Comparison of ENCODE assay signal across 15 cellular contexts in the genomic region with DNA sequence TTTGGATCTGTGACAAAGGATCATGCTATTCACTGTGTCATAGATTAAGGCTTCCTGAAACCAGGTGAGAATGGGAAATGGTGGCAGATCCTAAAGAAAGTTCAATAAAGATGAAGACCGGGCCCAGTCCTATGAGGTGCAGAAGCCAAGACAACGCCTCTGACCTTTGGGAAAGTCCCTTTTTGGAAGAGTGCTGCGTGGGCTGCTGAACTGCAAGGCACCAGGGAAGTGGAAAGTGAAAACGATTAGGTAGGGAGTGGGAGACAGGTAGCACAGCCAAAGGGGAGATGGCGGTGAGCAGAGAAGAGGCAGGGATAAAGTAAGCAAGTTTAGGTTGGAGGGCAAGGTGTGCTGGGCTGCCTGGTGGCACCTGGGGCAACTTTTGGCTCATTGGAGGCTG. TPM values are rescaled to one million over a fixed set of nuclear protein-coding genes. Genes with fewer than 3 reads are reported as not detected.
A peak's percentile ranks its signal among the peaks of the same experiment; 100 is the strongest.
DNase-seq lines count a peak whose midpoint lies in the region; ATAC-seq, FAIRE-seq and TF ChIP-seq lines count a peak whose summit lies in the region.
"Had no signal": no experiment of that assay in that cellular context is flagged by ENCODE, and none has a peak within 500 bp of the region (broad histone marks: within the 10 kb centered on the region; RNA-seq: fewer than 3 reads in every experiment).

No MANE protein-coding gene starts in this region.

- in situ Hi-C loops in gastrocnemius medialis (cut with MboI; ENCODE audit: low sequenced_read_pairs in 4 of 4) = no loop called here

- no peak for TF ChIP-seq POLR2A in gastrocnemius medialis (IDR thresholded peaks at IDR 0.05)

- H3K36me3 Mint-ChIP-seq in activated CD8-positive, alpha-beta T cell treated with anti-CD3 and anti-CD28 coated beads for 36 hours (ENCODE audit: low read depth) = peaks cover 6% of the 10 kb centered on the region
- peaks cover 5% of the 10 kb centered on the region for H3K36me3 Mint-ChIP-seq in activated CD8-positive, alpha-beta T cell treated with anti-CD3 and anti-CD28 coated beads, Interleukin-2, amount 10 ng/mL, durations not matched to agents 7 days and 5 days (ENCODE audit: low read depth)
- peaks cover 20 to 37% of the 10 kb centered on the region in 2 donors for H3K36me3 Mint-ChIP-seq in CD4-positive, alpha-beta memory T cell
- H3K36me3 Mint-ChIP-seq in effector memory CD8-positive, alpha-beta T cell (ENCODE audit: insufficient read depth) = peaks cover 13% of the 10 kb centered on the region
- peaks cover 59% of the 10 kb centered on the region for H3K36me3 Mint-ChIP-seq in T-cell

- CTCF ChIA-PET in activated CD8-positive, alpha-beta T cell treated with anti-CD3 and anti-CD28 coated beads for 36 hours (lab: Charles Lee) = no interaction called here
- CTCF ChIA-PET in activated CD8-positive, alpha-beta T cell treated with anti-CD3 and anti-CD28 coated beads, Interleukin-2, amount 10 ng/mL, durations not matched to agents 7 days and 5 days (lab: Charles Lee) = no interaction called here
- CTCF ChIA-PET in CD4-positive, alpha-beta memory T cell (lab: Charles Lee; ENCODE audit: partially characterized antibody) = no interaction called here
- CTCF ChIA-PET in T-cell (lab: Charles Lee) = interaction anchor here (0.7 to 1.0 kb wide), 2 partner anchors 13 to 19 kb away, joined by 3 read pairs; no protein-coding TSS in a partner anchor

- FAIRE-seq in kidney (lab: Jason Lieb, UNC) = no peak

- peak; percentile 31 for DNase-seq in activated CD8-positive, alpha-beta T cell treated with anti-CD3 and anti-CD28 coated beads for 36 hours
- DNase-seq in activated CD8-positive, alpha-beta T cell treated with anti-CD3 and anti-CD28 coated beads, Interleukin-2, amount 10 ng/mL, durations not matched to agents 7 days and 5 days = no peak
- peak in 1 of 5 donors; percentile 53 for DNase-seq in CD4-positive, alpha-beta memory T cell
- DNase-seq in effector memory CD8-positive, alpha-beta T cell = no peak
- DNase-seq in gastrocnemius medialis = no peak
- no peak for DNase-seq in AML-193 (lab: John Stamatoyannopoulos, UW)
- DNase-seq in kidney = no peak
- no peak for DNase-seq in T-cell
- DNase-seq: ACHN, COR-L47, GDM1, KG1, NCI-H1417 had no signal

- no peaks in the 10 kb centered on the region for H3K9me3 ChIP-seq in CD4-positive, alpha-beta memory T cell (ENCODE audit: control insufficient read depth in 1 of 2, low read length in 2 of 2)
- H3K9me3 ChIP-seq in gastrocnemius medialis = no peaks in the 10 kb centered on the region
- H3K9me3 ChIP-seq in kidney (ENCODE audit: control insufficient read depth in 1 of 2, low read length in 2 of 2) = no peaks in the 10 kb centered on the region

- TF ChIP-seq CTCF in activated CD8-positive, alpha-beta T cell treated with anti-CD3 and anti-CD28 coated beads for 36 hours (IDR thresholded peaks at IDR 0.05) = no peak
- TF ChIP-seq CTCF in gastrocnemius medialis (IDR thresholded peaks at IDR 0.05 in 4 of 5, conservative IDR thresholded peaks at IDR 0.05 in 1 of 5) = no peak
- TF ChIP-seq CTCF in kidney (IDR thresholded peaks at IDR 0.05; ENCODE audit: borderline replicate concordance, extremely low read depth, insufficient read depth) = no peak

- H3K4me3 Mint-ChIP-seq in activated CD8-positive, alpha-beta T cell treated with anti-CD3 and anti-CD28 coated beads for 36 hours = no peak overlapping the region
- no peak overlapping the region for H3K4me3 Mint-ChIP-seq in activated CD8-positive, alpha-beta T cell treated with anti-CD3 and anti-CD28 coated beads, Interleukin-2, amount 10 ng/mL, durations not matched to agents 7 days and 5 days
- H3K4me3 Mint-ChIP-seq in CD4-positive, alpha-beta memory T cell = peak overlapping the region; percentile 22 to 75 (median 50)
- H3K4me3 Mint-ChIP-seq in effector memory CD8-positive, alpha-beta T cell = peak overlapping the region; percentile 11 to 60
- H3K4me3 Mint-ChIP-seq in T-cell = no peak overlapping the region

- H3K27me3 Mint-ChIP-seq in activated CD8-positive, alpha-beta T cell treated with anti-CD3 and anti-CD28 coated beads for 36 hours = no peaks in the 10 kb centered on the region
- no peaks in the 10 kb centered on the region for H3K27me3 Mint-ChIP-seq in activated CD8-positive, alpha-beta T cell treated with anti-CD3 and anti-CD28 coated beads, Interleukin-2, amount 10 ng/mL, durations not matched to agents 7 days and 5 days (ENCODE audit: low read depth)
- H3K27me3 Mint-ChIP-seq in CD4-positive, alpha-beta memory T cell = no peaks in the 10 kb centered on the region
- H3K27me3 Mint-ChIP-seq in effector memory CD8-positive, alpha-beta T cell = no peaks in the 10 kb centered on the region
- no peaks in the 10 kb centered on the region for H3K27me3 Mint-ChIP-seq in T-cell

- no peak overlapping the region for H3K27ac ChIP-seq in CD4-positive, alpha-beta memory T cell (ENCODE audit: low read depth, low read length)
- peak overlapping the region; percentile 62 to 76 (median 68) for H3K27ac ChIP-seq in gastrocnemius medialis
- H3K27ac ChIP-seq in kidney (ENCODE audit: low read depth in 2 of 2, low read length in 2 of 2) = no peak overlapping the region
- H3K27ac ChIP-seq: HL-60, RWPE1 had no signal

- H3K4me3 ChIP-seq in CD4-positive, alpha-beta memory T cell (ENCODE audit: low read length in 2 of 2) = no peak overlapping the region
- H3K4me3 ChIP-seq in gastrocnemius medialis (no peak overlapping the region), kidney (ENCODE audit: low read length in 2 of 2) (no peak overlapping the region)

- H3K4me1 Mint-ChIP-seq in activated CD8-positive, alpha-beta T cell treated with anti-CD3 and anti-CD28 coated beads for 36 hours (ENCODE audit: low read depth) = peaks cover 57% of the 10 kb centered on the region
- H3K4me1 Mint-ChIP-seq in activated CD8-positive, alpha-beta T cell treated with anti-CD3 and anti-CD28 coated beads, Interleukin-2, amount 10 ng/mL, durations not matched to agents 7 days and 5 days (ENCODE audit: low read depth) = peaks cover 22% of the 10 kb centered on the region
- H3K4me1 Mint-ChIP-seq in CD4-positive, alpha-beta memory T cell = peaks cover 54 to 98% (median 72%) of the 10 kb centered on the region in 4 donors
- peaks cover 60 to 81% of the 10 kb centered on the region in 2 donors for H3K4me1 Mint-ChIP-seq in effector memory CD8-positive, alpha-beta T cell (ENCODE audit: low read depth in 2 of 2)
- H3K4me1 Mint-ChIP-seq in T-cell = peaks cover 85 to 92% (median 92%) of the 10 kb centered on the region in 3 donors

- POLR2A ChIA-PET in activated CD8-positive, alpha-beta T cell treated with anti-CD3 and anti-CD28 coated beads for 36 hours (lab: Charles Lee) = no interaction called here
- POLR2A ChIA-PET in activated CD8-positive, alpha-beta T cell treated with anti-CD3 and anti-CD28 coated beads, Interleukin-2, amount 10 ng/mL, durations not matched to agents 7 days and 5 days (lab: Charles Lee) = no interaction called here
- POLR2A ChIA-PET in CD4-positive, alpha-beta memory T cell (lab: Charles Lee; ENCODE audit: partially characterized antibody) = no interaction called here
- POLR2A ChIA-PET in T-cell (lab: Charles Lee) = no interaction called here

- intact Hi-C loops in activated CD8-positive, alpha-beta T cell treated with anti-CD3 and anti-CD28 coated beads for 36 hours (cut with micrococcal nuclease) = no loop called here
- intact Hi-C loops in CD4-positive, alpha-beta memory T cell (cut with micrococcal nuclease) = loop anchor here (2.0 kb wide), 1 partner anchor 16 kb away; a partner anchor contains a TSS
- intact Hi-C loops in gastrocnemius medialis (cut with DNase I; ENCODE audit: low total_unique reads) (no loop called here), kidney (cut with DNase I) (no loop called here)

- peak; percentile 53 for ATAC-seq in activated CD8-positive, alpha-beta T cell treated with anti-CD3 and anti-CD28 coated beads for 36 hours
- ATAC-seq in activated CD8-positive, alpha-beta T cell treated with anti-CD3 and anti-CD28 coated beads, Interleukin-2, amount 10 ng/mL, durations not matched to agents 7 days and 5 days = no peak
- ATAC-seq in effector memory CD8-positive, alpha-beta T cell (replicated peaks) = peak; percentile 67
- ATAC-seq in gastrocnemius medialis = no peak
- ATAC-seq in T-cell (replicated peaks in 1 of 4) = no peak

- no peaks in the 10 kb centered on the region for H3K9me3 Mint-ChIP-seq in activated CD8-positive, alpha-beta T cell treated with anti-CD3 and anti-CD28 coated beads for 36 hours
- H3K9me3 Mint-ChIP-seq in activated CD8-positive, alpha-beta T cell treated with anti-CD3 and anti-CD28 coated beads, Interleukin-2, amount 10 ng/mL, durations not matched to agents 7 days and 5 days (ENCODE audit: insufficient read depth) = no peaks in the 10 kb centered on the region
- no peaks in the 10 kb centered on the region for H3K9me3 Mint-ChIP-seq in CD4-positive, alpha-beta memory T cell
- H3K9me3 Mint-ChIP-seq in effector memory CD8-positive, alpha-beta T cell = no peaks in the 10 kb centered on the region
- no peaks in the 10 kb centered on the region for H3K9me3 Mint-ChIP-seq in T-cell

- no peak overlapping the region for H3K27ac Mint-ChIP-seq in activated CD8-positive, alpha-beta T cell treated with anti-CD3 and anti-CD28 coated beads for 36 hours
- no peak overlapping the region for H3K27ac Mint-ChIP-seq in activated CD8-positive, alpha-beta T cell treated with anti-CD3 and anti-CD28 coated beads, Interleukin-2, amount 10 ng/mL, durations not matched to agents 7 days and 5 days
- H3K27ac Mint-ChIP-seq in CD4-positive, alpha-beta memory T cell = peak overlapping the region; percentile 17 to 74 (median 54)
- peak overlapping the region; percentile 0 to 53 for H3K27ac Mint-ChIP-seq in effector memory CD8-positive, alpha-beta T cell
- H3K27ac Mint-ChIP-seq in T-cell = no peak overlapping the region

- no peak overlapping the region for H3K9ac ChIP-seq in kidney (ENCODE audit: low read length in 2 of 2)

- peaks cover 5% of the 10 kb centered on the region for H3K36me3 ChIP-seq in CD4-positive, alpha-beta memory T cell (ENCODE audit: insufficient read depth, low read length)
- no peaks in the 10 kb centered on the region for H3K36me3 ChIP-seq in gastrocnemius medialis
- peaks cover 0 to 3% of the 10 kb centered on the region in 2 donors for H3K36me3 ChIP-seq in kidney (ENCODE audit: control insufficient read depth in 1 of 2, insufficient read depth in 2 of 2, low read length in 2 of 2)

- H3K27me3 ChIP-seq in CD4-positive, alpha-beta memory T cell (ENCODE audit: insufficient read depth, low read length) = no peaks in the 10 kb centered on the region
- H3K27me3 ChIP-seq in gastrocnemius medialis = no peaks in the 10 kb centered on the region

- peaks cover 50% of the 10 kb centered on the region for H3K4me1 ChIP-seq in CD4-positive, alpha-beta memory T cell (ENCODE audit: insufficient read depth, low read length)
- peaks cover 96 to 100% of the 10 kb centered on the region in 2 donors for H3K4me1 ChIP-seq in gastrocnemius medialis
- peaks cover 39 to 57% of the 10 kb centered on the region in 2 donors for H3K4me1 ChIP-seq in kidney (ENCODE audit: control insufficient read depth in 1 of 2, insufficient read depth in 1 of 2, low read depth in 1 of 2, low read length in 2 of 2)

RNA-seq across cellular contexts. Expression of a gene that starts 16.3 kb away (rescaled TPM):
- total RNA-seq in activated CD8-positive, alpha-beta T cell treated with anti-CD3 and anti-CD28 coated beads for 36 hours = 10 to 100 TPM; 15.8 to 16.1 TPM
- total RNA-seq in activated CD8-positive, alpha-beta T cell treated with anti-CD3 and anti-CD28 coated beads, Interleukin-2, amount 10 ng/mL, durations not matched to agents 7 days and 5 days = 10 to 100 TPM; 11.6 to 12.3 TPM
- total RNA-seq in CD4-positive, alpha-beta memory T cell = 10 to 100 TPM; 33.0 to 36.2 TPM
- 10 to 100 TPM; 20.1 to 23.7 TPM for polyA plus RNA-seq in CD4-positive, alpha-beta memory T cell
- total RNA-seq in gastrocnemius medialis = 10 to 100 TPM; 47.9 to 92.0 (median 71.3) TPM
- total RNA-seq in kidney = 70.5 TPM
- polyA plus RNA-seq in kidney (ENCODE audit: insufficient read depth, low read depth, low replicate concordance) = 18.8 TPM
- total RNA-seq in T-cell = 10 to 100 TPM; 21.0 to 33.7 (median 28.5) TPM

Comparison
In these comparisons a context has a peak if more than half of its experiments do, and no peak if none do; other contexts are left out.
1. ATAC-seq: peak in activated CD8-positive, alpha-beta T cell treated with anti-CD3 and anti-CD28 coated beads for 36 hours (single experiment) and effector memory CD8-positive, alpha-beta T cell (single experiment); none in activated CD8-positive, alpha-beta T cell treated with anti-CD3 and anti-CD28 coated beads, Interleukin-2, amount 10 ng/mL, durations not matched to agents 7 days and 5 days (single experiment), gastrocnemius medialis (0 of 2) and T-cell (0 of 4).
2. H3K27ac Mint-ChIP-seq: peak in CD4-positive, alpha-beta memory T cell (7 of 7) and effector memory CD8-positive, alpha-beta T cell (2 of 2); none in activated CD8-positive, alpha-beta T cell treated with anti-CD3 and anti-CD28 coated beads for 36 hours (single experiment), activated CD8-positive, alpha-beta T cell treated with anti-CD3 and anti-CD28 coated beads, Interleukin-2, amount 10 ng/mL, durations not matched to agents 7 days and 5 days (single experiment) and T-cell (0 of 2).
3. H3K4me3 Mint-ChIP-seq: peak in CD4-positive, alpha-beta memory T cell (8 of 8) and effector memory CD8-positive, alpha-beta T cell (2 of 2); none in activated CD8-positive, alpha-beta T cell treated with anti-CD3 and anti-CD28 coated beads for 36 hours (single experiment), activated CD8-positive, alpha-beta T cell treated with anti-CD3 and anti-CD28 coated beads, Interleukin-2, amount 10 ng/mL, durations not matched to agents 7 days and 5 days (single experiment) and T-cell (0 of 3).
4. H3K27ac ChIP-seq: peak in gastrocnemius medialis (4 of 4); none in CD4-positive, alpha-beta memory T cell (single experiment) and kidney (0 of 2).
5. CTCF ChIA-PET loops: an anchor here in T-cell (0.7 to 1.0 kb wide); none called in activated CD8-positive, alpha-beta T cell treated with anti-CD3 and anti-CD28 coated beads for 36 hours, activated CD8-positive, alpha-beta T cell treated with anti-CD3 and anti-CD28 coated beads, Interleukin-2, amount 10 ng/mL, durations not matched to agents 7 days and 5 days and CD4-positive, alpha-beta memory T cell.